ENCODE assay signal across 15 cellular contexts in genomic region chr20:39638671-39639070, GRCh38.
DNase-seq lines count a peak whose midpoint lies in the region; ATAC-seq, FAIRE-seq and TF ChIP-seq lines count a peak whose summit lies in the region.
"Had no signal": no experiment of that assay in that cellular context is flagged by ENCODE, and none has a peak within 500 bp of the region (broad histone marks: within the 10 kb centered on the region; RNA-seq: fewer than 3 reads in every experiment).

No MANE protein-coding gene starts in this region.

- H3K27me3 ChIP-seq in bronchial epithelial cell (ENCODE audit: control insufficient read depth, insufficient read depth, low read length), result no peaks in the 10 kb centered on the region

- DNase-seq in NCI-H1417 (lab: John Stamatoyannopoulos, UW) (peak in 2 of 3 experiments; percentile 8 to 26), NCI-H1417 treated with DMSO at 0.1 percent for 48 hours (lab: John Stamatoyannopoulos, UW) (no peak), bronchial epithelial cell (ENCODE audit: low read depth) (no peak)
- DNase-seq in activated naive CD4-positive, alpha-beta T cell treated with anti-CD3 and anti-CD28 coated beads for 36 hours, result no peak
- DNase-seq in activated CD4-positive, alpha-beta T cell treated with anti-CD3 and anti-CD28 coated beads, Interleukin-2, amount 10 ng/mL, durations not matched to agents 7 days and 5 days, result no peak
- DNase-seq: CD8-positive, alpha-beta T cell; COR-L47; DND-41; GDM1; HCEC 1CT; HFFc6 had no signal

- H3K4me3 Mint-ChIP-seq in nephron, result no peak overlapping the region
- no peak overlapping the region for H3K4me3 Mint-ChIP-seq in activated naive CD4-positive, alpha-beta T cell treated with anti-CD3 and anti-CD28 coated beads for 36 hours
- no peak overlapping the region for H3K4me3 Mint-ChIP-seq in activated CD4-positive, alpha-beta T cell treated with anti-CD3 and anti-CD28 coated beads, Interleukin-2, amount 10 ng/mL, durations not matched to agents 7 days and 5 days
- H3K4me3 Mint-ChIP-seq: CD14-positive monocyte; CD8-positive, alpha-beta T cell; HFFc6 had no signal

- TF ChIP-seq CTCF in bronchial epithelial cell (IDR thresholded peaks at IDR 0.05; ENCODE audit: insufficient read depth, low read length, severe bottlenecking) (no peak), nephron (IDR thresholded peaks at IDR 0.05; ENCODE audit: unreplicated experiment in 3 of 3) (no peak)

- peak; percentile 36 for FAIRE-seq in bronchial epithelial cell (lab: Jason Lieb, UNC)
- FAIRE-seq: GM12892 had no signal

- no peaks in the 10 kb centered on the region for H3K9me3 Mint-ChIP-seq in nephron
- no peaks in the 10 kb centered on the region for H3K9me3 Mint-ChIP-seq in activated naive CD4-positive, alpha-beta T cell treated with anti-CD3 and anti-CD28 coated beads for 36 hours
- H3K9me3 Mint-ChIP-seq in activated CD4-positive, alpha-beta T cell treated with anti-CD3 and anti-CD28 coated beads, Interleukin-2, amount 10 ng/mL, durations not matched to agents 7 days and 5 days, result no peaks in the 10 kb centered on the region

- ATAC-seq in SK-N-SH treated with all-trans-retinoic acid at 6 μM for 48 hours, result no peak
- ATAC-seq: CD8-positive, alpha-beta T cell had no signal

- no peaks in the 10 kb centered on the region for H3K36me3 ChIP-seq in bronchial epithelial cell (ENCODE audit: control insufficient read depth, insufficient read depth, low read length)

- H3K4me1 Mint-ChIP-seq in nephron, result peaks cover 9% of the 10 kb centered on the region
- no peaks in the 10 kb centered on the region for H3K4me1 Mint-ChIP-seq in activated naive CD4-positive, alpha-beta T cell treated with anti-CD3 and anti-CD28 coated beads for 36 hours (ENCODE audit: low read depth)
- H3K4me1 Mint-ChIP-seq in activated CD4-positive, alpha-beta T cell treated with anti-CD3 and anti-CD28 coated beads, Interleukin-2, amount 10 ng/mL, durations not matched to agents 7 days and 5 days, result no peaks in the 10 kb centered on the region
- H3K4me1 Mint-ChIP-seq: CD14-positive monocyte had no signal

- POLR2A ChIA-PET in activated CD4-positive, alpha-beta T cell treated with anti-CD3 and anti-CD28 coated beads, Interleukin-2, amount 10 ng/mL, durations not matched to agents 7 days and 5 days (lab: Charles Lee), result no interaction called here

- H3K27me3 Mint-ChIP-seq in nephron (ENCODE audit: low read depth), result peaks cover 7% of the 10 kb centered on the region
- H3K27me3 Mint-ChIP-seq in activated naive CD4-positive, alpha-beta T cell treated with anti-CD3 and anti-CD28 coated beads for 36 hours (ENCODE audit: low read depth), result no peaks in the 10 kb centered on the region
- H3K27me3 Mint-ChIP-seq in activated CD4-positive, alpha-beta T cell treated with anti-CD3 and anti-CD28 coated beads, Interleukin-2, amount 10 ng/mL, durations not matched to agents 7 days and 5 days, result no peaks in the 10 kb centered on the region

- CTCF ChIA-PET in activated naive CD4-positive, alpha-beta T cell treated with anti-CD3 and anti-CD28 coated beads for 36 hours (lab: Charles Lee), result no interaction called here
- CTCF ChIA-PET in activated CD4-positive, alpha-beta T cell treated with anti-CD3 and anti-CD28 coated beads, Interleukin-2, amount 10 ng/mL, durations not matched to agents 7 days and 5 days (lab: Charles Lee), result no interaction called here

- no peak overlapping the region for H3K4me3 ChIP-seq in bronchial epithelial cell (ENCODE audit: low read depth, low read length)

- peak overlapping the region; percentile 18 to 83 (median 68) for H3K27ac Mint-ChIP-seq in nephron
- no peak overlapping the region for H3K27ac Mint-ChIP-seq in activated naive CD4-positive, alpha-beta T cell treated with anti-CD3 and anti-CD28 coated beads for 36 hours
- H3K27ac Mint-ChIP-seq in activated CD4-positive, alpha-beta T cell treated with anti-CD3 and anti-CD28 coated beads, Interleukin-2, amount 10 ng/mL, durations not matched to agents 7 days and 5 days, result no peak overlapping the region
- H3K27ac Mint-ChIP-seq: CD14-positive monocyte; CD8-positive, alpha-beta T cell; HFFc6 had no signal

- intact Hi-C loops in activated naive CD4-positive, alpha-beta T cell treated with anti-CD3 and anti-CD28 coated beads for 36 hours (cut with micrococcal nuclease), result no loop called here

- no peaks in the 10 kb centered on the region for H3K36me3 Mint-ChIP-seq in nephron (ENCODE audit: low read depth)
- H3K36me3 Mint-ChIP-seq in activated naive CD4-positive, alpha-beta T cell treated with anti-CD3 and anti-CD28 coated beads for 36 hours (ENCODE audit: low read depth), result no peaks in the 10 kb centered on the region
- H3K36me3 Mint-ChIP-seq in activated CD4-positive, alpha-beta T cell treated with anti-CD3 and anti-CD28 coated beads, Interleukin-2, amount 10 ng/mL, durations not matched to agents 7 days and 5 days (ENCODE audit: low read depth), result no peaks in the 10 kb centered on the region
- H3K36me3 Mint-ChIP-seq: CD14-positive monocyte; CD8-positive, alpha-beta T cell had no signal

TF ChIP-seq in SK-N-SH treated with all-trans-retinoic acid at 6 μM for 48 hours, 23 proteins besides CTCF, POLR2A, EP300 and RAD21:
- TF ChIP-seq SNAI2 (CRISPR knock-in tag; IDR thresholded peaks at IDR 0.05) (no peak), CREB5 (CRISPR knock-in tag; IDR thresholded peaks at IDR 0.05; ENCODE audit: low read depth) (no peak), PATZ1 (CRISPR knock-in tag; IDR thresholded peaks at IDR 0.05; ENCODE audit: borderline replicate concordance) (no peak)

Comparison
In these comparisons a context has a peak if more than half of its experiments do, and no peak if none do; other contexts are left out.
1. DNase-seq: peak in NCI-H1417 (2 of 3); none in NCI-H1417 treated with DMSO at 0.1 percent for 48 hours (single experiment), bronchial epithelial cell (single experiment), activated naive CD4-positive, alpha-beta T cell treated with anti-CD3 and anti-CD28 coated beads for 36 hours (single experiment) and activated CD4-positive, alpha-beta T cell treated with anti-CD3 and anti-CD28 coated beads, Interleukin-2, amount 10 ng/mL, durations not matched to agents 7 days and 5 days (single experiment).
2. H3K27ac Mint-ChIP-seq: peak in nephron (3 of 3); none in activated naive CD4-positive, alpha-beta T cell treated with anti-CD3 and anti-CD28 coated beads for 36 hours (single experiment) and activated CD4-positive, alpha-beta T cell treated with anti-CD3 and anti-CD28 coated beads, Interleukin-2, amount 10 ng/mL, durations not matched to agents 7 days and 5 days (single experiment).